ENCODE assay signal across 1 cellular context in genomic region chr2:10042301-10043161, GRCh38.
TF ChIP-seq lines count a peak whose summit lies in the region.

No MANE protein-coding gene starts in this region.

TF ChIP-seq in GM23338, 12 proteins besides CTCF, POLR2A, EP300 and RAD21 (continued from another document):
- TF ChIP-seq REST (IDR thresholded peaks at IDR 0.05; ENCODE audit: unreplicated experiment) = no peak
